ENCODE assay signal across 8 cellular contexts in the genomic region with DNA sequence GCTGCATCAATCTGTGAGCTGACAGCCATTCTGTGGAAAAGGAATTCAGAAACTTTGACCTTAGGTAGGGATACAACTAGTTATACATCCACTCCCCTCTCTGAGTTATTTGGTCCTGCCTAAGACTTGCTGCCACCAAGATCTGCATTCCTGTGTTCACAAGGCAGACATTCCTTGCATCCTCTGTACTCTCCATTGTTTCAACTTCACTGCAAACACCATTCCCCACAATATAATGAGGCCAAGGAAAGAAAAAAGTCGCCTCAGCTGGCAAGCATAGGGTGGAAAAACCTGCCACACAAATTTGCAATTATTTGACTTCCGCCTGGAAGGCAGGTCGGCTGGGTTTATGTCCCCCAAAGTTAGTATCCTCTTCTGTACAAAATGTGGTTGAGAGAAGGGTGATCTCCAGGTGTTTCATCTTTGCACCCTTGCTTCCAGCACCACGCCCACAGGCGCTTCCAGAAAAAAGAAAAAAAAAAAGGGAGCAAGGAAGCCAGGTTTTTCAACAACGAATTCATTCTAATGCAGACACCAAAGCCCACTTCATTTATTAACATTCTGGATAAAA. TPM values are rescaled to one million over a fixed set of nuclear protein-coding genes. Genes with fewer than 3 reads are reported as not detected.
DNase-seq lines count a peak whose midpoint lies in the region; ATAC-seq lines count a peak whose summit lies in the region.

No MANE protein-coding gene starts in this region.

- ATAC-seq in activated T-helper 17 cell treated with anti-CD3 and anti-CD28 coated beads, Interleukin-2, amount 50 U/mL, for 72 hours (replicated peaks): no peak
- ATAC-seq in GM19455 (IDR thresholded peaks at IDR 0.05; ENCODE audit: unreplicated experiment): no peak
- ATAC-seq in HG02759 (IDR thresholded peaks at IDR 0.05; ENCODE audit: unreplicated experiment): no peak

- peak overlapping the region; percentile 94 for H3K4me3 Mint-ChIP-seq in activated T-helper 17 cell treated with anti-CD3 and anti-CD28 coated beads, Interleukin-2, amount 50 U/mL, for 72 hours

- H3K9me3 Mint-ChIP-seq in activated T-helper 17 cell treated with anti-CD3 and anti-CD28 coated beads, Interleukin-2, amount 50 U/mL, for 72 hours: no peaks in the 10 kb centered on the region

- no peaks in the 10 kb centered on the region for H3K36me3 ChIP-seq in subcutaneous abdominal adipose tissue (ENCODE audit: control insufficient read depth in 5 of 5, insufficient read depth in 5 of 5, low read length in 5 of 5)

- H3K4me1 ChIP-seq in subcutaneous abdominal adipose tissue (ENCODE audit: control insufficient read depth in 5 of 5, insufficient read depth in 5 of 5, low read length in 5 of 5): peaks cover 8 to 69% (median 55%) of the 10 kb centered on the region in 5 donors

- peak overlapping the region; percentile 81 for H3K27ac Mint-ChIP-seq in activated T-helper 17 cell treated with anti-CD3 and anti-CD28 coated beads, Interleukin-2, amount 50 U/mL, for 72 hours

- H3K4me1 Mint-ChIP-seq in activated T-helper 17 cell treated with anti-CD3 and anti-CD28 coated beads, Interleukin-2, amount 50 U/mL, for 72 hours: peaks cover 24% of the 10 kb centered on the region

- H3K9me3 ChIP-seq in subcutaneous abdominal adipose tissue (ENCODE audit: control insufficient read depth in 5 of 5, low read length in 5 of 5): no peaks in the 10 kb centered on the region

- peak overlapping the region; percentile 84 to 100 (median 98) for H3K4me3 ChIP-seq in subcutaneous abdominal adipose tissue (ENCODE audit: low read depth in 1 of 5, low read length in 5 of 5)

- no peaks in the 10 kb centered on the region for H3K36me3 Mint-ChIP-seq in activated T-helper 17 cell treated with anti-CD3 and anti-CD28 coated beads, Interleukin-2, amount 50 U/mL, for 72 hours (ENCODE audit: low read depth)

- H3K9ac ChIP-seq in subcutaneous abdominal adipose tissue (ENCODE audit: low read length in 5 of 5): peak overlapping the region; percentile 64 to 93 (median 69)

- H3K27ac ChIP-seq in subcutaneous abdominal adipose tissue (ENCODE audit: low read depth, low read length): peak overlapping the region; percentile 87

- peak; percentile 26 for DNase-seq in NCI-H510A treated with DMSO at 0.1 percent for 48 hours (lab: John Stamatoyannopoulos, UW)
- DNase-seq in NCI-H510A (lab: John Stamatoyannopoulos, UW): no peak
- DNase-seq in iris pigment epithelial cell (ENCODE audit: low read depth): peak; percentile 32
- no peak for DNase-seq in NCI-H2196 (lab: John Stamatoyannopoulos, UW; ENCODE audit: unreplicated experiment)

- H3K27me3 Mint-ChIP-seq in activated T-helper 17 cell treated with anti-CD3 and anti-CD28 coated beads, Interleukin-2, amount 50 U/mL, for 72 hours: peaks cover 7% of the 10 kb centered on the region

- H3K27me3 ChIP-seq in subcutaneous abdominal adipose tissue (ENCODE audit: control insufficient read depth in 5 of 5, insufficient read depth in 4 of 5, low read length in 5 of 5): no peaks in the 10 kb centered on the region

RNA-seq across cellular contexts. Expression of gene CTTNBP2NL, which starts 0.7 kb away (rescaled TPM):
- total RNA-seq in activated T-helper 17 cell treated with anti-CD3 and anti-CD28 coated beads, Interleukin-2, amount 50 U/mL, for 72 hours: 1 to 10 TPM; 4.0 to 7.2 TPM

Comparison
In these comparisons a context has a peak if more than half of its experiments do, and no peak if none do; other contexts are left out.
1. DNase-seq: peak in NCI-H510A treated with DMSO at 0.1 percent for 48 hours (single experiment) and iris pigment epithelial cell (single experiment); none in NCI-H510A (single experiment) and NCI-H2196 (single experiment).